ENCODE assay signal across 8 cellular contexts in the genomic region with DNA sequence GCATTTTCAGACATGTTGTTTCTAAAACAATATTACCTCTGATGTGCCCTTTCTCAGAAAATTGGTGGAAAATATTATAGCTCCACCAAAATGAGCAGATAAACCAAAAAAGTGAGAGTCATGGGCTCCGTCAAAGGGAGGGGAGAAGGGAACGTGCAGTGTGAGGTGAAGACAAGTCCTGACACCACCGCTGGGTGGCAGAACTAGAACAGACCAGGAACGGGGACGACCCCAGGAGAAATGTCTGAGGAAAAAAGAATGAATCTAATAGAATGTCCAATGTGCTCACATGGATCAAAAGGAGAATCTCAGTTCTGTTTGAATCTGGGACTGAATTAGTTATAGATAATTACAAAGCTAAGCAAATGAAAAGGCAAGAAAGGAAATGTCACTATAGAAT. TPM values are rescaled to one million over a fixed set of nuclear protein-coding genes. Genes with fewer than 3 reads are reported as not detected.
DNase-seq lines count a peak whose midpoint lies in the region; ATAC-seq and TF ChIP-seq lines count a peak whose summit lies in the region.

No MANE protein-coding gene starts in this region.

- H3K27me3 ChIP-seq in GM06990 (replicated peaks; ENCODE audit: control insufficient read depth, insufficient read depth, low read length) (no peaks in the 10 kb centered on the region), smooth muscle cell (ENCODE audit: low read depth) (no peaks in the 10 kb centered on the region)

- H3K36me3 Mint-ChIP-seq in T-helper 17 cell (ENCODE audit: low read depth), result peaks cover 15% of the 10 kb centered on the region

- H3K36me3 ChIP-seq in GM06990 (ENCODE audit: control insufficient read depth, insufficient read depth, low read length), result peaks cover 2% of the 10 kb centered on the region; the same call in 1 of the 2 replicates
- peaks cover 8% of the 10 kb centered on the region for H3K36me3 ChIP-seq in smooth muscle cell (ENCODE audit: low read depth)

- H2AFZ ChIP-seq in smooth muscle cell (ENCODE audit: low read depth), result no peak overlapping the region

- no peaks in the 10 kb centered on the region for H3K79me2 ChIP-seq in smooth muscle cell (ENCODE audit: low read depth)

- H3K27ac ChIP-seq in smooth muscle cell (ENCODE audit: low read depth), result no peak overlapping the region

- no peaks in the 10 kb centered on the region for H3K4me1 ChIP-seq in smooth muscle cell (ENCODE audit: low read depth)

- H3K4me3 ChIP-seq in GM06990 (replicated peaks; ENCODE audit: low read depth, low read length), result no peak overlapping the region
- no peak overlapping the region for H3K4me3 ChIP-seq in fibroblast of the aortic adventitia (ENCODE audit: low read depth, low read length)
- no peak overlapping the region for H3K4me3 ChIP-seq in smooth muscle cell

- H3K4me1 Mint-ChIP-seq in T-helper 17 cell, result peaks cover 25% of the 10 kb centered on the region

- H3K27ac Mint-ChIP-seq in T-helper 17 cell, result no peak overlapping the region

- no peak overlapping the region for H3K4me2 ChIP-seq in smooth muscle cell

- no peak overlapping the region for H3K4me3 Mint-ChIP-seq in T-helper 17 cell

- WGBS in smooth muscle cell (ENCODE audit: low lambda C conversion rate), result 43% methylated on average over 5 of the region's 5 CpGs

- peaks cover 9% of the 10 kb centered on the region for H4K20me1 ChIP-seq in smooth muscle cell (ENCODE audit: low read depth)

- ATAC-seq in HG02798 (IDR thresholded peaks at IDR 0.05; ENCODE audit: poor library complexity, unreplicated experiment) (peak; percentile 44), T-helper 17 cell (peak; percentile 67), HG02759 (IDR thresholded peaks at IDR 0.05; ENCODE audit: unreplicated experiment) (no peak), HG03439 (IDR thresholded peaks at IDR 0.05; ENCODE audit: unreplicated experiment) (no peak), GM21360 (IDR thresholded peaks at IDR 0.05; ENCODE audit: unreplicated experiment) (no peak)

- no peaks in the 10 kb centered on the region for H3K27me3 Mint-ChIP-seq in T-helper 17 cell

- DNase-seq in GM06990 (ENCODE audit: extremely low read depth, insufficient read length), result no peak
- no peak for DNase-seq in T-helper 17 cell
- DNase-seq in fibroblast of the aortic adventitia (ENCODE audit: low read depth), result peak; percentile 34
- DNase-seq in smooth muscle cell (lab: John Stamatoyannopoulos, UW; ENCODE audit: unreplicated experiment), result no peak

- TF ChIP-seq CTCF in GM06990 (IDR thresholded peaks at IDR 0.05; ENCODE audit: insufficient read depth, low read length, poor library complexity, severe bottlenecking) (peak; percentile 66), fibroblast of the aortic adventitia (IDR thresholded peaks at IDR 0.05; ENCODE audit: insufficient read depth, low read length) (peak; percentile 44), smooth muscle cell (IDR thresholded peaks at IDR 0.05; ENCODE audit: borderline replicate concordance, insufficient read depth, poor library complexity, severe bottlenecking) (peak; percentile 36)

- H3K9ac ChIP-seq in smooth muscle cell (ENCODE audit: low read depth), result no peak overlapping the region

- H3K9me3 ChIP-seq in T-helper 17 cell (ENCODE audit: control insufficient read depth, low read length, poor library complexity, severe bottlenecking) (no peaks in the 10 kb centered on the region), smooth muscle cell (replicated peaks; ENCODE audit: low read depth) (no peaks in the 10 kb centered on the region)

- no peaks in the 10 kb centered on the region for H3F3A ChIP-seq in smooth muscle cell (ENCODE audit: low read depth)

RNA-seq across cellular contexts. Expression of gene BCL2, which starts 22.6 kb away (rescaled TPM):
- total RNA-seq in T-helper 17 cell, result 100 to 1,000 TPM; 134 to 136 TPM
- 4.2 and 13.2 TPM in 2 replicates for total RNA-seq in fibroblast of the aortic adventitia (ENCODE audit: low replicate concordance)
- total RNA-seq in smooth muscle cell, result 0.85 and 0.94 TPM in 2 replicates
- polyA plus RNA-seq in smooth muscle cell, result 0.50 TPM in 1 of 2 replicates, not detected in the other

RNA-seq across cellular contexts. Expression of gene KDSR, which starts 24.8 kb away (rescaled TPM):
- total RNA-seq in T-helper 17 cell, result 10 to 100 TPM; 55.2 to 71.2 TPM
- total RNA-seq in fibroblast of the aortic adventitia (ENCODE audit: low replicate concordance), result 55.0 and 64.8 TPM in 2 replicates
- 33.3 and 34.5 TPM in 2 replicates for total RNA-seq in smooth muscle cell
- 39.2 and 47.4 TPM in 2 replicates for polyA plus RNA-seq in smooth muscle cell

Comparison
In these comparisons a context has a peak if more than half of its experiments do, and no peak if none do; other contexts are left out.
1. ATAC-seq: peak in HG02798 (single experiment) and T-helper 17 cell (single experiment); none in HG02759 (single experiment), HG03439 (single experiment) and GM21360 (single experiment).
2. Peak in every context shown above with its lines, with median percentiles within 50 percentile points of each other: CTCF ChIP-seq.